Comparison of ENCODE assay signal across 8 cellular contexts in the genomic region with DNA sequence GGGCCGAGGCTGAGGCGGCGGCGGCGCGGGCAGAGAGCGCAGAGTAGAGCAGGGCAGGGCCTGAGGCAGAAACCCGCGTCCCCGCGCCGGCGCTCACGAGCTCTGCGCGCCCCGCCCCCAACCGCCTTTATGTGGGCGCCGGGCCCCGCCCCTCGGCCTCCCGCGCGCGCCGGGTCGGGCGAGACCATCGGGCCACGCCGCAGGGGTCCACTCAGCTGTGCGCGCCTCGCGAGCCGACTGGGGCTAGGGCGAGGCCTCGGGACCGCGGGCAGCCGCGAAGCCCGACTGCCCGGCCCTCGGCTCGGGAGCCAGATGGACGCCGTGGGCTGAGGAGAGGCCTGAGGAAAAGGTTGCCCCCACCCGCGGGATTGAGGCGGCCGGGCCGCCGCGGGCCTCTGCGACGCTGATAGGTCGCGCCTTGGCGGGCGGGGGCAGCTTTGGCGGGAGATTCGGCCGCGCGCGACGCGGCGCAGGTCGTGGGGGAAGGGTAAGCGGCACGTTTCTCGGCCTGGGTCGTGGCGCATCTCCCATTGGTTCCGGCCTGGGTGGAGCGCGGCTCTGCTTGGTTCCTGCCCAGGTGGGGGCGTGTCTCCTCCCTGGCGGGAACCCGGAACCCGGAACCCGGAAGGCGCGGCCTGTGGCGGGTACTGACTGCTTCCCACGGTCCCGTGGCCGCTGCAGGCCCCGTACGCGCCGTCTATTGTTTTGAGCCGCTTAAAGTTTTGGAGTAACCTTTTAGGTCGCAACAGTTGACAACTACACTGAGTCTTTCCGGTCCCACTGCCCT. TPM values are rescaled to one million over a fixed set of nuclear protein-coding genes. Genes with fewer than 3 reads are reported as not detected.
DNase-seq lines count a peak whose midpoint lies in the region; ATAC-seq, FAIRE-seq and TF ChIP-seq lines count a peak whose summit lies in the region.

A gene (minus strand): TSS at position 104 of the 787 bp plus-strand sequence. CDS start 131 bp downstream, outside the sequence.

- ATAC-seq in GM18907 (IDR thresholded peaks at IDR 0.05; ENCODE audit: unreplicated experiment) (peak; percentile 79), HG03139 (IDR thresholded peaks at IDR 0.05; ENCODE audit: unreplicated experiment) (peak; percentile 71)

- TF ChIP-seq CTCF in AG04449 (IDR thresholded peaks at IDR 0.05; ENCODE audit: insufficient read depth, low read length, missing control alignments) (no peak), VCaP (conservative IDR thresholded peaks at IDR 0.05) (no peak)

- 0% methylated on average over 64 to 98 of the region's 98 CpGs for WGBS in small intestine, 3 donors

- CTCF ChIA-PET in AG04449 (lab: Yijun Ruan, JAX): interaction anchor here (1.1 to 7.8 kb wide), 4 partner anchors 8 to 19 kb away, joined by 3 to 56 read pairs (median 12); no protein-coding TSS in a partner anchor

- H3K36me3 ChIP-seq in iPS-20b (ENCODE audit: insufficient read depth, low read depth, low read length): peaks cover 16% of the 10 kb centered on the region
- H3K36me3 ChIP-seq in small intestine (ENCODE audit: control insufficient read depth in 2 of 2, insufficient read depth in 2 of 2, low read length in 2 of 2): peaks cover 0 to 3% of the 10 kb centered on the region in 2 donors

- in situ Hi-C loops in T47D (cut with HindIII; ENCODE audit: low pct_unique_long_range_greater_than_20kb, low sequenced_read_pairs): no loop called here

- POLR2A ChIA-PET in AG04449 (lab: Yijun Ruan, JAX): interaction anchor here (0.6 to 1.3 kb wide), 7 partner anchors 8 to 163 kb away, joined by 3 to 21 read pairs (median 4); a partner anchor contains a TSS

- H3K27me3 ChIP-seq in iPS-20b (ENCODE audit: insufficient read depth, low read length) (peaks cover 7% of the 10 kb centered on the region; the same call in 1 of the 2 replicates), small intestine (ENCODE audit: control insufficient read depth in 2 of 2, insufficient read depth in 2 of 2, low read length in 2 of 2) (no peaks in the 10 kb centered on the region)

- FAIRE-seq in small intestine (lab: Jason Lieb, UNC): no peak

- H3K27ac ChIP-seq in VCaP (peak within 1 kb of the TSS; percentile 100), iPS-20b (ENCODE audit: low read length) (peak within 1 kb of the TSS; percentile 81), small intestine (ENCODE audit: low read depth in 1 of 2, low read length in 1 of 2) (peak within 1 kb of the TSS; percentile 98 to 100)

- DNase-seq in AG04449 (ENCODE audit: low read depth, low spot score): no peak
- peak; percentile 96 for DNase-seq in NCI-H2196 treated with DMSO at 0.1 percent for 48 hours (lab: John Stamatoyannopoulos, UW; ENCODE audit: unreplicated experiment)
- peak; percentile 97 to 99 for DNase-seq in T47D (ENCODE audit: low read depth in 1 of 2, low spot score in 1 of 2)
- DNase-seq in small intestine: peak; percentile 98

- H3K4me3 ChIP-seq in AG04449 (ENCODE audit: low read depth, low read length) (peak within 1 kb of the TSS; percentile 89), iPS-20b (ENCODE audit: low read length) (peak within 1 kb of the TSS; percentile 99), small intestine (ENCODE audit: low read depth in 1 of 2, low read length in 2 of 2) (peak within 1 kb of the TSS; percentile 67 to 89)

- H3K9ac ChIP-seq in iPS-20b (ENCODE audit: low read depth, low read length): peak within 1 kb of the TSS; percentile 91

- H3K9me3 ChIP-seq in iPS-20b (ENCODE audit: insufficient read depth, low read depth, low read length): no peaks in the 10 kb centered on the region
- no peaks in the 10 kb centered on the region for H3K9me3 ChIP-seq in small intestine (ENCODE audit: control insufficient read depth, low read depth)

- H3K4me1 ChIP-seq in iPS-20b (ENCODE audit: insufficient read depth, low read length) (no peaks in the 10 kb centered on the region; the same call in 1 of the 2 replicates), small intestine (ENCODE audit: control insufficient read depth in 2 of 2, insufficient read depth in 1 of 2, low read depth in 1 of 2, low read length in 1 of 2) (no peaks in the 10 kb centered on the region)

RNA-seq across cellular contexts. Expression of the gene that starts here (rescaled TPM):
- 10 to 100 TPM; 25.5 to 28.2 (median 27.6) TPM for polyA plus RNA-seq in small intestine
